ENCODE assay signal across 22 cellular contexts in genomic region chrX:9368262-9368661, GRCh38.
"Had no signal": no experiment of that assay in that cellular context is flagged by ENCODE, and none has a peak within 500 bp of the region (broad histone marks: within the 10 kb centered on the region; RNA-seq: fewer than 3 reads in every experiment).

No MANE protein-coding gene starts in this region.

- H3K9me3 ChIP-seq: MG63, SK-N-SH had no signal

- H3K4me3 ChIP-seq: MG63 had no signal

- H3K36me3 ChIP-seq: MG63 had no signal

- FAIRE-seq: RCC 7860 had no signal

- DNase-seq: IMR-90, Karpas-422, KG1, MG63, NCI-H1092, NCI-H1105 treated with DMSO at 0.1 percent for 48 hours, NCI-H1417 treated with DMSO at 0.1 percent for 48 hours, NCI-H146, NCI-H1694 treated with DMSO at 0.1 percent for 48 hours, NCI-H1930, NCI-H2081, NCI-H2107, NCI-H226, NCI-H446, NCI-H510A, NCI-H524 treated with DMSO at 0.1 percent for 48 hours, NCI-H69, NCI-H774, RPMI8226, SHP77, SK-N-SH had no signal

- H3K27me3 ChIP-seq: MG63 had no signal

- H3K4me2 ChIP-seq: SK-N-SH had no signal
